ENCODE assay signal across 22 cellular contexts in genomic region chr15:46151786-46152185, GRCh38.
"Had no signal": no experiment of that assay in that cellular context is flagged by ENCODE, and none has a peak within 500 bp of the region (broad histone marks: within the 10 kb centered on the region; RNA-seq: fewer than 3 reads in every experiment).

No MANE protein-coding gene starts in this region.

- H3K27ac ChIP-seq: coronary artery, heart right ventricle, neural progenitor cell, parathyroid adenoma, psoas muscle, sigmoid colon, thoracic aorta, VCaP had no signal

- H3K9ac ChIP-seq: neural progenitor cell, parathyroid adenoma had no signal

- H3K9me3 ChIP-seq: psoas muscle, sigmoid colon, thoracic aorta had no signal

- H3K79me2 ChIP-seq: parathyroid adenoma had no signal

- H3K4me3 ChIP-seq: coronary artery, heart right ventricle, neural progenitor cell, psoas muscle, sigmoid colon, thoracic aorta had no signal

- DNase-seq: activated CD4-positive, alpha-beta memory T cell treated with anti-CD3 and anti-CD28 coated beads, Interleukin-2, amount 10 ng/mL, durations not matched to agents 7 days and 5 days; activated CD4-positive, alpha-beta T cell treated with anti-CD3 and anti-CD28 coated beads, Interleukin-2, amount 10 ng/mL, durations not matched to agents 24 days and 14 days; activated CD4-positive, CD25-positive, alpha-beta regulatory T cell treated with anti-CD3 and anti-CD28 coated beads, Interleukin-2, amount 50 U/mL, for 72 hours; activated T-cell treated with anti-CD3 and anti-CD28 coated beads, Interleukin-2, amount 50 U/mL, for 4 hours; effector memory CD8-positive, alpha-beta T cell; heart right ventricle; left colon; natural killer cell; occipital lobe; psoas muscle; sigmoid colon; small intestine; stimulated activated CD4-positive, alpha-beta T cell treated with anti-CD3 and anti-CD28 coated beads, Interleukin-4, amount 100 ng/mL, for 24 hours; trophoblast cell had no signal

- H3K4me2 ChIP-seq: neural progenitor cell had no signal

- FAIRE-seq: islet of Langerhans, small intestine, urothelium cell line had no signal

- H3K27me3 ChIP-seq: heart right ventricle, neural progenitor cell, sigmoid colon had no signal

- ATAC-seq: activated T-cell treated with anti-CD3 and anti-CD28 coated beads, Interleukin-2, amount 50 U/mL, for 4 hours; effector memory CD8-positive, alpha-beta T cell; heart right ventricle; left colon; natural killer cell; psoas muscle; stimulated activated effector memory CD8-positive, alpha-beta T cell treated with anti-CD3 and anti-CD28 coated beads, Interleukin-12 subunit alpha, Interleukin-12 subunit beta, amount 100 ng/mL, for 72 hours had no signal

- H2AFZ ChIP-seq: neural progenitor cell, parathyroid adenoma had no signal

- H3K36me3 ChIP-seq: heart right ventricle, neural progenitor cell, sigmoid colon, thoracic aorta had no signal

- H3K4me1 ChIP-seq: neural progenitor cell, parathyroid adenoma, psoas muscle, sigmoid colon had no signal
